In the genomic region with DNA sequence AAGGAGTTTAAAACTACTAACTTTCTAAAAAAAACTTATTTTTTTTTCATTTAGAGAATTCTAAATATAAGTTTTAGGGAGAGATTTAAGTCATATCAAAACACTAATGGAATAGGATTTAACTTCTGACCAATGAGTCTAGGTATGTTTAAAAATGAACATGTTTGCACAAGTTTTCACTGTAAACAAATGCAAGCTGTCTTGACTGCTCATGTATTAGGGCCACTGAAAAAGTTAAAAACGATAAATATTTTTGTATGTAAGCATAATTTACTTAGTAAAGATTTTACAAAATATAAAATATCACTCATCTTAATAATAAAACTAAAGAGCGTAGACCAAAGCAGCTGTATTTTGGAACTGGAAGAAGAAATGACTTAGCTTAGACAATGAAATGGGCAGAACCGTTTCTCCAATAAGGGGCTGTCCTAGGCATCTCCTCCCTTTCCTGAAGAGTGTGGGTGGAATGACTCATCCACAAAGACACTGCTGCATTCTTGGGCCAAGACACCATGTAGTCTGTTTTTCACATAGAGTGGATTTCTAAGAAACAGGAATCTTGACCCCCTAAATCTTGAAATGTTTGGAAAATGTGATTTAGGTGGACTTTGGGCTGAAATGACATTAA, we compare ENCODE assay signal across 8 cellular contexts.
DNase-seq lines count a peak whose midpoint lies in the region; TF ChIP-seq lines count a peak whose summit lies in the region.
"Had no signal": no experiment of that assay in that cellular context is flagged by ENCODE, and none has a peak within 500 bp of the region (broad histone marks: within the 10 kb centered on the region; RNA-seq: fewer than 3 reads in every experiment).

No MANE protein-coding gene starts in this region.

- H3K27ac ChIP-seq in HUES48 (ENCODE audit: low read depth, low read length) (peak overlapping the region; percentile 46), breast epithelium (peak overlapping the region; percentile 60 to 75), vagina (peak overlapping the region; percentile 26)

- H3K27me3 ChIP-seq in HUES48 (ENCODE audit: control insufficient read depth, insufficient read depth, low read length) (no peaks in the 10 kb centered on the region), breast epithelium (no peaks in the 10 kb centered on the region), vagina (no peaks in the 10 kb centered on the region)

- intact Hi-C loops in breast epithelium (cut with DNase I; ENCODE audit: low total_unique reads) (no loop called here), vagina (cut with DNase I) (no loop called here)

- no peak for TF ChIP-seq CTCF in breast epithelium (IDR thresholded peaks at IDR 0.05)
- TF ChIP-seq CTCF in vagina (IDR thresholded peaks at IDR 0.05): no peak

- DNase-seq in breast epithelium (ENCODE audit: low spot score in 2 of 2) (no peak), islet precursor cell (peak; percentile 80), vagina (ENCODE audit: extremely low spot score in 2 of 2) (no peak), NCI-H2171 (lab: John Stamatoyannopoulos, UW) (no peak), pons (ENCODE audit: low spot score) (no peak), NCI-H526 treated with DMSO at 0.1 percent for 48 hours (lab: John Stamatoyannopoulos, UW) (no peak)
- DNase-seq: activated CD4-positive, CD25-positive, alpha-beta regulatory T cell had no signal

- no peak for TF ChIP-seq POLR2A in breast epithelium (IDR thresholded peaks at IDR 0.05)
- no peak for TF ChIP-seq POLR2A in vagina (IDR thresholded peaks at IDR 0.05)

- H3K4me1 ChIP-seq in HUES48 (ENCODE audit: control insufficient read depth, insufficient read depth, low read length): no peaks in the 10 kb centered on the region
- H3K4me1 ChIP-seq in breast epithelium: no peaks in the 10 kb centered on the region
- peaks cover 12% of the 10 kb centered on the region for H3K4me1 ChIP-seq in vagina

- H3K9ac ChIP-seq in HUES48 (ENCODE audit: low read depth, low read length): no peak overlapping the region

- H3K4me3 ChIP-seq in HUES48 (ENCODE audit: low read depth, low read length): no peak overlapping the region
- no peak overlapping the region for H3K4me3 ChIP-seq in breast epithelium
- H3K4me3 ChIP-seq in vagina: no peak overlapping the region

- H3K9me3 ChIP-seq in HUES48 (ENCODE audit: control insufficient read depth, insufficient read depth, low read length) (no peaks in the 10 kb centered on the region), breast epithelium (no peaks in the 10 kb centered on the region), vagina (no peaks in the 10 kb centered on the region)

- H3K36me3 ChIP-seq in HUES48 (ENCODE audit: control insufficient read depth, insufficient read depth, low read length) (no peaks in the 10 kb centered on the region), breast epithelium (no peaks in the 10 kb centered on the region), vagina (no peaks in the 10 kb centered on the region)
